Comparison of ENCODE assay signal across 8 cellular contexts in genomic region chr5:149564542-149565140, GRCh38. TPM values are rescaled to one million over a fixed set of nuclear protein-coding genes. Genes with fewer than 3 reads are reported as not detected.
A peak's percentile ranks its signal among the peaks of the same experiment; 100 is the strongest.
DNase-seq lines count a peak whose midpoint lies in the region; ATAC-seq and TF ChIP-seq lines count a peak whose summit lies in the region.
"Not testable (repeated sequence)": the region's sequence is repeated elsewhere in the genome, so short reads cannot be mapped to it uniquely, and the experiment has no call there.

No MANE protein-coding gene starts in this region.

- peak overlapping the region; percentile 8 for H3K4me2 ChIP-seq in GM23248 (ENCODE audit: unreplicated experiment)

- WGBS in GM23248 (ENCODE audit: low coverage in 1 of 2, low lambda C conversion rate in 2 of 2, missing lambda C conversion rate in 2 of 2), 2 experiments: 57 to 62% methylated on average over 15 of the region's 15 CpGs
- 33 to 47% methylated on average over 12 to 15 of the region's 15 CpGs for WGBS in esophagus squamous epithelium, 2 donors
- whole genome bisulfite sequencing in upper lobe of left lung, 2 donors: 49 to 56% methylated on average over 15 of the region's 15 CpGs

- in situ Hi-C loops in GM23248 (cut with MboI): loop anchor here (10.0 kb wide), 1 partner anchor 190 kb away; the partner anchor contains the start of gene IL17B

- not testable (repeated sequence) for H3K36me3 ChIP-seq in GM23248 (ENCODE audit: low read depth); esophagus squamous epithelium; mucosa of descending colon (ENCODE audit: low read depth); upper lobe of left lung

- TF ChIP-seq POLR2A in esophagus squamous epithelium (IDR thresholded peaks at IDR 0.05); upper lobe of left lung (IDR thresholded peaks at IDR 0.05): not testable (repeated sequence)

- POLR2A ChIA-PET in GM10248 (lab: Yijun Ruan, JAX): not testable (repeated sequence)

- peak; percentile 97 for ATAC-seq in mucosa of descending colon
- ATAC-seq in upper lobe of left lung (ENCODE audit: low FRiP score in 2 of 2): peak; percentile 86 to 91

- intact Hi-C loops in esophagus squamous epithelium (cut with DNase I) (loop anchor here (10.0 kb wide), 1 partner anchor 190 kb away; the partner anchor contains the start of gene IL17B), mucosa of descending colon (cut with DNase I, micrococcal nuclease) (loop anchor here (5.0 to 10.0 kb wide), 3 partner anchors 112 to 200 kb away; no protein-coding TSS in a partner anchor)

- H3K4me1 ChIP-seq in GM23248 (ENCODE audit: insufficient read depth): peaks cover 49% of the 10 kb centered on the region
- H3K4me1 ChIP-seq in esophagus squamous epithelium: peaks cover 14 to 60% (median 43%) of the 10 kb centered on the region in 3 donors
- H3K4me1 ChIP-seq in mucosa of descending colon (ENCODE audit: low read depth): not testable (repeated sequence)
- peaks cover 26 to 33% (median 31%) of the 10 kb centered on the region in 4 donors for H3K4me1 ChIP-seq in upper lobe of left lung

- H3K9me3 ChIP-seq in GM23248 (ENCODE audit: low read depth); esophagus squamous epithelium; mucosa of descending colon; upper lobe of left lung: not testable (repeated sequence)

- peak overlapping the region; percentile 62 for H2AFZ ChIP-seq in GM23248

- CTCF ChIA-PET in GM10248 (lab: Yijun Ruan, JAX): interaction anchor here (0.6 to 8.5 kb wide), 32 partner anchors 10 to 249 kb away, joined by 3 to 110 read pairs (median 4); partner anchors contain the start of genes ARHGEF37, CSNK1A1 and IL17B

- H3K9me2 ChIP-seq in GM23248 (ENCODE audit: insufficient read depth): not testable (repeated sequence)

- H3K4me3 ChIP-seq in GM23248, mucosa of descending colon, upper lobe of left lung: not testable (repeated sequence)
- peak overlapping the region in 2 of 4 donors; percentile 6 to 39 for H3K4me3 ChIP-seq in esophagus squamous epithelium

- H3K27ac ChIP-seq in GM23248 (peak overlapping the region; percentile 79), esophagus squamous epithelium (peak overlapping the region; percentile 71 to 88 (median 84))
- not testable (repeated sequence) for H3K27ac ChIP-seq in upper lobe of left lung

- TF ChIP-seq EP300 in upper lobe of left lung (IDR thresholded peaks at IDR 0.05): not testable (repeated sequence)

- TF ChIP-seq CTCF in GM10248 (IDR thresholded peaks at IDR 0.05; ENCODE audit: control extremely low read depth, extremely low read depth, low read depth, missing control alignments): peak; percentile 63
- peak; percentile 26 to 84 (median 71) for TF ChIP-seq CTCF in esophagus squamous epithelium (IDR thresholded peaks at IDR 0.05)
- TF ChIP-seq CTCF in mucosa of descending colon (IDR thresholded peaks at IDR 0.05): peak; percentile 22
- TF ChIP-seq CTCF in upper lobe of left lung (IDR thresholded peaks at IDR 0.05): peak; percentile 51 to 90 (median 78)

- not testable (repeated sequence) for H4K20me1 ChIP-seq in GM23248 (ENCODE audit: insufficient read depth)

- H3K27me3 ChIP-seq in GM23248 (replicated peaks; ENCODE audit: insufficient read depth); esophagus squamous epithelium; upper lobe of left lung: not testable (repeated sequence)

- H3F3A ChIP-seq in GM23248 (ENCODE audit: insufficient read depth): peaks cover 44% of the 10 kb centered on the region

- H3K79me2 ChIP-seq in GM23248 (ENCODE audit: insufficient read depth): not testable (repeated sequence)

- peak overlapping the region; percentile 47 for H3K9ac ChIP-seq in GM23248

- DNase-seq in GM10248 (ENCODE audit: extremely low spot score) (peak; percentile 71), GM23248 (peak; percentile 90), HT1080 (ENCODE audit: low read depth) (peak; percentile 81), NCI-H69 (lab: John Stamatoyannopoulos, UW) (peak; percentile 84)
- DNase-seq in activated CD4-positive, alpha-beta T cell treated with anti-CD3 and anti-CD28 coated beads, Interleukin-2, amount 50 U/mL, for 1 hour: peak; percentile 13
- not testable (repeated sequence) for DNase-seq in esophagus squamous epithelium (lab: John Stamatoyannopoulos, UW); mucosa of descending colon; upper lobe of left lung

RNA-seq across cellular contexts. Expression of gene CSNK1A1, which starts 13.4 kb away (rescaled TPM):
- total RNA-seq in GM23248 (2014; rRNA removed; shearing (Covaris generic)): 415 and 428 TPM in 2 replicates
- 225 and 228 TPM in 2 replicates for polyA plus RNA-seq in GM23248 (2016; fragmentation: Nextera tagmentation; extraction: Ambion mirVana)
- 443 and 454 TPM in 2 replicates for total RNA-seq in HT1080 (2014; rRNA removed; shearing (Covaris generic))
- 209 and 237 TPM in 2 replicates for polyA plus RNA-seq in HT1080 (2015; cell fraction: cytosol; rRNA removed)
- polyA plus RNA-seq in HT1080 (2015; cell fraction: nucleus; rRNA removed): 239 and 261 TPM in 2 replicates
- total RNA-seq in esophagus squamous epithelium (100 to 1,000 TPM; 223 to 388 (median 301) TPM), mucosa of descending colon (100 to 1,000 TPM; 200 to 233 (median 224) TPM), upper lobe of left lung (100 to 1,000 TPM; 153 to 215 (median 202) TPM)

RNA-seq across cellular contexts. Expression of gene ARHGEF37, which starts 16.7 kb away (rescaled TPM):
- 0.76 and 0.97 TPM in 2 replicates for total RNA-seq in GM23248 (2014; rRNA removed; shearing (Covaris generic))
- 0.42 and 0.51 TPM in 2 replicates for polyA plus RNA-seq in GM23248 (2016; fragmentation: Nextera tagmentation; extraction: Ambion mirVana)
- total RNA-seq in HT1080 (2014; rRNA removed; shearing (Covaris generic)): 0.02 and 0.03 TPM in 2 replicates
- 0.02 and 0.03 TPM in 2 replicates for polyA plus RNA-seq in HT1080 (2015; cell fraction: cytosol; rRNA removed)
- polyA plus RNA-seq in HT1080 (2015; cell fraction: nucleus; rRNA removed): 0.03 and 0.06 TPM in 2 replicates
- total RNA-seq in esophagus squamous epithelium: 10 to 100 TPM; 14.5 to 29.3 (median 18.0) TPM
- 10 to 100 TPM; 13.4 to 35.0 (median 24.6) TPM for total RNA-seq in mucosa of descending colon
- 10 to 100 TPM in 3 of 6 donors, 1 to 10 TPM in 3; 4.3 to 13.6 (median 10.0) TPM for total RNA-seq in upper lobe of left lung

Comparison
In these comparisons a context has a peak if more than half of its experiments do, and no peak if none do; other contexts are left out.
1. CTCF ChIP-seq: peak in every context shown above with its lines; median percentile 78 in upper lobe of left lung; 71 in esophagus squamous epithelium; 63 in GM10248; 22 in mucosa of descending colon.